In the genomic region with DNA sequence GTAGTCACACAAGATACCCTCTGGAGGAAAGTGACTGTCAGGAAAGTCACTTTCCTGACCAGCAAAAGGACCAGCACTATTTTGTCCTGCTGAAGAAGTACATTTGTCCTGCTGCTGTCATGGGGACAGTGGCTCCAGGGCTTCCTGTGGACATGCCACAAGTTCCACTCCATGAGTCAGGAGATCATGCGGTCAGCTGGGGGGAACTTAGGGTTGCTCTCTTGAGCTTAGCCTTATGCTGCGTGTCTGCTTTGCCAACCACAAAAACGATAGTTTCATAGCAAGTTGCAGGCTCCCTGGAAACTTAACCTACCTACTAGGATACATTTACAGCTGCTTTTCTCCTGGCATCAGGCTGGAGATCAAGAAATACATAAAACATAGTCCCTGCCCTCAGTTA, we compare ENCODE assay signal across 15 cellular contexts. TPM values are rescaled to one million over a fixed set of nuclear protein-coding genes. Genes with fewer than 3 reads are reported as not detected.
A peak's percentile ranks its signal among the peaks of the same experiment; 100 is the strongest.
DNase-seq lines count a peak whose midpoint lies in the region; ATAC-seq, FAIRE-seq and TF ChIP-seq lines count a peak whose summit lies in the region.
"Had no signal": no experiment of that assay in that cellular context is flagged by ENCODE, and none has a peak within 500 bp of the region (broad histone marks: within the 10 kb centered on the region; RNA-seq: fewer than 3 reads in every experiment).

No MANE protein-coding gene starts in this region.

- peak; percentile 54 to 79 (median 72) for ATAC-seq in right lobe of liver
- ATAC-seq in HepG2: no peak
- peak; percentile 56 for ATAC-seq in left lobe of liver
- ATAC-seq: GM23338 had no signal

- no peaks in the 10 kb centered on the region for H3K36me3 ChIP-seq in right lobe of liver
- H3K36me3 ChIP-seq in HepG2 (replicated peaks in 1 of 2; ENCODE audit: control insufficient read depth in 1 of 2, insufficient read depth in 2 of 2, low read length in 2 of 2): no peaks in the 10 kb centered on the region
- H3K36me3 ChIP-seq in hepatocyte (replicated peaks; ENCODE audit: insufficient read depth, low read depth): no peaks in the 10 kb centered on the region
- H3K36me3 ChIP-seq: suprapubic skin had no signal

- POLR2A ChIA-PET in HepG2 (lab: Yijun Ruan, JAX): no interaction called here

- CTCF ChIA-PET in HepG2 (lab: Yijun Ruan, JAX; ENCODE audit: low intra/inter-chr PET ratio, low total read pairs): no interaction called here

- 64% methylated on average over 3 of the region's 3 CpGs for WGBS in right lobe of liver (ENCODE audit: insufficient coverage, low coverage, low lambda C conversion rate, missing lambda C conversion rate)
- 27% methylated on average over 3 of the region's 3 CpGs for WGBS in HepG2 (ENCODE audit: low lambda C conversion rate)
- 87% methylated on average over 3 of the region's 3 CpGs for WGBS in hepatocyte (ENCODE audit: low lambda C conversion rate, missing lambda C conversion rate)

- H3K4me1 ChIP-seq in right lobe of liver: no peaks in the 10 kb centered on the region
- peaks cover 7% of the 10 kb centered on the region for H3K4me1 ChIP-seq in HepG2 (ENCODE audit: insufficient read depth, low read length)
- no peaks in the 10 kb centered on the region for H3K4me1 ChIP-seq in hepatocyte (ENCODE audit: insufficient read depth)
- H3K4me1 ChIP-seq: suprapubic skin had no signal

- intact Hi-C loops in right lobe of liver (cut with DNase I) (no loop called here), HepG2 (cut with micrococcal nuclease; ENCODE audit: unreplicated experiment) (no loop called here)

- no peak for DNase-seq in right lobe of liver
- DNase-seq in HepG2 (ENCODE audit: low spot score): no peak
- DNase-seq in RCC 7860 (ENCODE audit: low spot score): peak; percentile 62
- DNase-seq in left lobe of liver (ENCODE audit: low spot score): no peak
- DNase-seq in T1000 (lab: John Stamatoyannopoulos, UW): no peak
- no peak for DNase-seq in SKM-1 (lab: John Stamatoyannopoulos, UW; ENCODE audit: unreplicated experiment)
- DNase-seq in hepatocyte (ENCODE audit: low spot score): no peak
- no peak for DNase-seq in HCEC 1CT
- DNase-seq: ACHN, mesendoderm had no signal

- TF ChIP-seq POLR2A in right lobe of liver (IDR thresholded peaks at IDR 0.05): no peak
- no peak for TF ChIP-seq POLR2A in HepG2 (IDR thresholded peaks at IDR 0.05; ENCODE audit: insufficient read depth in 1 of 2, low read depth in 2 of 2, low read length in 2 of 2)

- H3K9me2 ChIP-seq in hepatocyte (replicated peaks; ENCODE audit: insufficient read depth): no peaks in the 10 kb centered on the region

- TF ChIP-seq EP300 in HepG2 (IDR thresholded peaks at IDR 0.05; ENCODE audit: low read depth in 2 of 2, low read length in 2 of 2) (no peak), HepG2 (CRISPR knock-in tag; IDR thresholded peaks at IDR 0.05; ENCODE audit: borderline replicate concordance) (no peak)

- BruUV-seq in HepG2 (replicated peaks; lab: Mats Ljungman, UMichigan): no TSS peak

- FAIRE-seq in HepG2 (lab: Jason Lieb, UNC): no peak
- no peak for FAIRE-seq in RCC 7860 (lab: Jason Lieb, UNC)
- FAIRE-seq: G401.6 had no signal

- in situ Hi-C loops in HepG2 (cut with HindIII; ENCODE audit: extremely low pct_ligation_motif_present, low pct_unique_long_range_greater_than_20kb): no loop called here

- H3K9ac ChIP-seq in HepG2 (ENCODE audit: insufficient read depth, low read depth, low read length): no peak overlapping the region

- no peak for TF ChIP-seq RAD21 in HepG2 (CRISPR knock-in tag; IDR thresholded peaks at IDR 0.05)

- H2AFZ ChIP-seq in HepG2 (ENCODE audit: low read length) (no peak overlapping the region), hepatocyte (no peak overlapping the region)
- H2AFZ ChIP-seq: GM23338 had no signal

- no peaks in the 10 kb centered on the region for H3K27me3 ChIP-seq in right lobe of liver
- no peaks in the 10 kb centered on the region; a peak in 1 of 5 replicates for H3K27me3 ChIP-seq in HepG2 (ENCODE audit: control insufficient read depth in 1 of 2, insufficient read depth in 2 of 2, low read length in 2 of 2)
- H3K27me3 ChIP-seq in hepatocyte: no peaks in the 10 kb centered on the region
- H3K27me3 ChIP-seq: suprapubic skin had no signal

- H3K9me3 ChIP-seq in right lobe of liver: no peaks in the 10 kb centered on the region
- no peaks in the 10 kb centered on the region for H3K9me3 ChIP-seq in HepG2 (ENCODE audit: low read length)
- H3K9me3 ChIP-seq in hepatocyte (ENCODE audit: low read depth): no peaks in the 10 kb centered on the region
- H3K9me3 ChIP-seq: suprapubic skin had no signal

- H3K4me2 ChIP-seq in HepG2 (ENCODE audit: low read depth, low read length) (no peak overlapping the region), hepatocyte (no peak overlapping the region)
- H3K4me2 ChIP-seq: GM23338 had no signal

- no peak for TF ChIP-seq CTCF in right lobe of liver (IDR thresholded peaks at IDR 0.05)
- no peak for TF ChIP-seq CTCF in HepG2 (CRISPR knock-in tag; IDR thresholded peaks at IDR 0.05)
- TF ChIP-seq CTCF in hepatocyte (IDR thresholded peaks at IDR 0.05; ENCODE audit: poor library complexity): no peak

- H4K20me1 ChIP-seq in HepG2 (ENCODE audit: insufficient read depth, low read length): no peaks in the 10 kb centered on the region
- no peaks in the 10 kb centered on the region for H4K20me1 ChIP-seq in hepatocyte (ENCODE audit: insufficient read depth, poor library complexity, severe bottlenecking)

- H3K79me2 ChIP-seq in HepG2 (ENCODE audit: insufficient read depth, low read length) (no peaks in the 10 kb centered on the region), hepatocyte (no peaks in the 10 kb centered on the region)

- H3K27ac ChIP-seq in right lobe of liver: no peak overlapping the region
- H3K27ac ChIP-seq in HepG2 (ENCODE audit: extremely low read length, insufficient read depth, low read length): no peak overlapping the region
- no peak overlapping the region for H3K27ac ChIP-seq in hepatocyte
- H3K27ac ChIP-seq: suprapubic skin had no signal

- H3K4me3 ChIP-seq in right lobe of liver: no peak overlapping the region
- H3K4me3 ChIP-seq in HepG2 (replicated peaks in 1 of 3; ENCODE audit: insufficient read depth in 1 of 3, low read depth in 2 of 3, low read length in 3 of 3): no peak overlapping the region
- H3K4me3 ChIP-seq in hepatocyte: no peak overlapping the region
- H3K4me3 ChIP-seq: GM23338, suprapubic skin had no signal

TF ChIP-seq in HepG2, 621 proteins besides CTCF, POLR2A, EP300 and RAD21 (continues in another document):
- TF ChIP-seq SKI (IDR thresholded peaks at IDR 0.05; ENCODE audit: partially characterized antibody): no peak

RNA-seq across cellular contexts. Expression of a gene that starts 19.8 kb away (rescaled TPM):
- 10 to 100 TPM in 2 of 6 experiments, 1 to 10 TPM in 4; 3.1 to 10.9 (median 6.6) TPM for total RNA-seq in right lobe of liver
- total RNA-seq in HepG2 (2016; rRNA removed; fragmentation: Illumina TruSeq; extraction: Trizol): not detected in 2 replicates
- total RNA-seq in HepG2 (2016; cell fraction: cytosol; rRNA removed; fragmentation: Illumina TruSeq; extraction: Trizol; ENCODE audit: low read depth): not detected in 2 replicates
- total RNA-seq in HepG2 (2016; cell fraction: insoluble cytoplasmic fraction; rRNA removed; fragmentation: Illumina TruSeq; extraction: Trizol): not detected in 2 replicates
- not detected in 2 replicates for total RNA-seq in HepG2 (2016; cell fraction: membrane; rRNA removed; fragmentation: Illumina TruSeq; extraction: Trizol)
- not detected in 2 replicates for total RNA-seq in HepG2 (2016; cell fraction: nucleus; rRNA removed; fragmentation: Illumina TruSeq; extraction: Trizol)
- polyA plus RNA-seq in HepG2 (2011; rRNA removed): 0.04 TPM in 1 of 2 replicates, not detected in the other
- polyA plus RNA-seq in HepG2 (2011; cell fraction: cytosol; rRNA removed): 0.01 TPM in 1 of 2 replicates, not detected in the other
- polyA plus RNA-seq in HepG2 (2011; cell fraction: nucleus; rRNA removed): 0.73 and 0.93 TPM in 2 replicates
- 0.25 and 0.31 TPM in 2 replicates for polyA plus RNA-seq in HepG2 (2012)
- not detected in 2 replicates for polyA plus RNA-seq in HepG2 (2016; cell fraction: cytosol; fragmentation: Illumina TruSeq; extraction: Trizol; ENCODE audit: low read depth)
- not detected in 2 replicates for polyA plus RNA-seq in HepG2 (2016; cell fraction: insoluble cytoplasmic fraction; fragmentation: Illumina TruSeq; extraction: Trizol; ENCODE audit: low read depth)
- not detected in 2 replicates for polyA plus RNA-seq in HepG2 (2016; cell fraction: membrane; fragmentation: Illumina TruSeq; extraction: Trizol; ENCODE audit: low read depth)
- not detected in 2 replicates for polyA plus RNA-seq in HepG2 (2016; cell fraction: nucleus; fragmentation: Illumina TruSeq; extraction: Trizol; ENCODE audit: insufficient read depth, low read depth)
- 2.4 TPM in 1 of 2 replicates, not detected in the other for polyA minus RNA-seq in HepG2 (2011; rRNA and poly(A)+ RNA removed; ENCODE audit: low replicate concordance)
- polyA minus RNA-seq in HepG2 (2011; cell fraction: cytosol; rRNA and poly(A)+ RNA removed): not detected in 2 replicates
- polyA minus RNA-seq in HepG2 (2011; cell fraction: nucleus; rRNA and poly(A)+ RNA removed): not detected in 2 replicates
- total RNA-seq in left lobe of liver: 4.8 TPM
- 3.5 and 5.0 TPM in 2 replicates for total RNA-seq in hepatocyte
- polyA plus RNA-seq in hepatocyte: 4.4 and 9.0 TPM in 2 replicates
- total RNA-seq: glomerular endothelial cell had no signal

RNA-seq across cellular contexts. Expression of a gene that starts 38.9 kb away (rescaled TPM):
- total RNA-seq in right lobe of liver (not detected), HepG2 (2016; rRNA removed; fragmentation: Illumina TruSeq; extraction: Trizol) (not detected in 2 replicates), left lobe of liver (not detected), hepatocyte (0.37 TPM in 1 of 2 replicates, not detected in the other)
- total RNA-seq in HepG2 (2016; cell fraction: cytosol; rRNA removed; fragmentation: Illumina TruSeq; extraction: Trizol; ENCODE audit: low read depth): not detected in 2 replicates
- total RNA-seq in HepG2 (2016; cell fraction: insoluble cytoplasmic fraction; rRNA removed; fragmentation: Illumina TruSeq; extraction: Trizol): not detected in 2 replicates
- total RNA-seq in HepG2 (2016; cell fraction: membrane; rRNA removed; fragmentation: Illumina TruSeq; extraction: Trizol): not detected in 2 replicates
- not detected in 2 replicates for total RNA-seq in HepG2 (2016; cell fraction: nucleus; rRNA removed; fragmentation: Illumina TruSeq; extraction: Trizol)
- polyA plus RNA-seq in HepG2 (2011; rRNA removed) (not detected in 2 replicates), hepatocyte (not detected in 2 replicates)
- not detected in 2 replicates for polyA plus RNA-seq in HepG2 (2011; cell fraction: cytosol; rRNA removed)
- polyA plus RNA-seq in HepG2 (2011; cell fraction: nucleus; rRNA removed): 0.14 TPM in 1 of 2 replicates, not detected in the other
- polyA plus RNA-seq in HepG2 (2012): not detected in 2 replicates
- not detected in 2 replicates for polyA plus RNA-seq in HepG2 (2016; cell fraction: cytosol; fragmentation: Illumina TruSeq; extraction: Trizol; ENCODE audit: low read depth)
- polyA plus RNA-seq in HepG2 (2016; cell fraction: insoluble cytoplasmic fraction; fragmentation: Illumina TruSeq; extraction: Trizol; ENCODE audit: low read depth): not detected in 2 replicates
- not detected in 2 replicates for polyA plus RNA-seq in HepG2 (2016; cell fraction: membrane; fragmentation: Illumina TruSeq; extraction: Trizol; ENCODE audit: low read depth)
- not detected in 2 replicates for polyA plus RNA-seq in HepG2 (2016; cell fraction: nucleus; fragmentation: Illumina TruSeq; extraction: Trizol; ENCODE audit: insufficient read depth, low read depth)
- polyA minus RNA-seq in HepG2 (2011; rRNA and poly(A)+ RNA removed; ENCODE audit: low replicate concordance): not detected in 2 replicates
- polyA minus RNA-seq in HepG2 (2011; cell fraction: cytosol; rRNA and poly(A)+ RNA removed): not detected in 2 replicates
- not detected in 2 replicates for polyA minus RNA-seq in HepG2 (2011; cell fraction: nucleus; rRNA and poly(A)+ RNA removed)
- total RNA-seq: glomerular endothelial cell, GM23338, pulmonary artery endothelial cell, suprapubic skin had no signal
